ENCODE assay signal across 22 cellular contexts in the genomic region with DNA sequence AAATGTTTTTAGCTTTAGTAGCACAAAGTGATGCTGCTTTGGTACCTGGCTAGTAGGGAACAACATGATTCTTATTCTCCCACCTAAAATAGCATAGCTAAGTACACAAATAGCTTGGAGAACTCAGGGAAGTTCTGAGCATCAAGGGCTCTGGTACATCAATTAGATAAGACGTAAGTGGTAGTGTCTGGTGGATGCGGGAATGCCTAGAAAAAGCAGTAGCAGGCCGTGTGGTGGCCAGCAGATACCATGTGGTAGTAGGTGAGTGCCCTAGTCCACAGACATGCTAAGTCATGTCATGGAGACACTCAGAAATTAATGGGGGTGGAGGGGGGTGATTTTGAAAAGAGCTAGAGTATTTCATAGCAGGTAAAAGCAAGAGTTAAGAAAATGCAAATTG.
DNase-seq lines count a peak whose midpoint lies in the region; ATAC-seq, FAIRE-seq and TF ChIP-seq lines count a peak whose summit lies in the region.
"Had no signal": no experiment of that assay in that cellular context is flagged by ENCODE, and none has a peak within 500 bp of the region (broad histone marks: within the 10 kb centered on the region; RNA-seq: fewer than 3 reads in every experiment).

No MANE protein-coding gene starts in this region.

- TF ChIP-seq CTCF in BE2C (IDR thresholded peaks at IDR 0.05; ENCODE audit: low read depth, low read length) (no peak), H1 (IDR thresholded peaks at IDR 0.05; ENCODE audit: control extremely low read depth in 1 of 3, insufficient read depth in 1 of 3, low read depth in 1 of 3, low read length in 3 of 3) (no peak), body of pancreas (IDR thresholded peaks at IDR 0.05) (no peak)

- no peak overlapping the region for H2BK20ac ChIP-seq in H1 (ENCODE audit: low read length)

- no peaks in the 10 kb centered on the region for H3K4me1 ChIP-seq in BE2C
- H3K4me1 ChIP-seq in Karpas-422 (ENCODE audit: low read length): peaks cover 69% of the 10 kb centered on the region
- H3K4me1 ChIP-seq in H1 (replicated peaks in 1 of 4; ENCODE audit: control insufficient read depth in 3 of 4, insufficient read depth in 4 of 4, low read length in 3 of 4): peaks cover 0 to 9% (median 5%) of the 10 kb centered on the region in 4 experiments; a peak in 5 of 7 replicates
- H3K4me1 ChIP-seq in body of pancreas: no peaks in the 10 kb centered on the region
- H3K4me1 ChIP-seq: A549, HAP-1 had no signal

- H3K4me3 ChIP-seq in BE2C (ENCODE audit: low read depth, low read length): no peak overlapping the region
- H3K4me3 ChIP-seq in Karpas-422 (ENCODE audit: low read length): no peak overlapping the region
- H3K4me3 ChIP-seq in H1 (ENCODE audit: extremely low read depth in 1 of 4, insufficient read depth in 2 of 4, low read depth in 3 of 4, low read length in 4 of 4): no peak overlapping the region
- H3K4me3 ChIP-seq in body of pancreas: no peak overlapping the region
- H3K4me3 ChIP-seq: A549, GM12878, HAP-1 had no signal

- H3K9ac ChIP-seq in Karpas-422 (ENCODE audit: low read length) (0 out of 2 replicates have a peak overlapping the region, but pooled peaks have one; percentile 46), H1 (replicated peaks in 1 of 4; ENCODE audit: extremely low read depth in 1 of 4, low read depth in 3 of 4, low read length in 3 of 4) (no peak overlapping the region)

- TF ChIP-seq RAD21 in H1 (IDR thresholded peaks at IDR 0.05 in 1 of 2, conservative IDR thresholded peaks at IDR 0.05 in 1 of 2; ENCODE audit: low read depth in 2 of 2, low read length in 2 of 2): no peak

- no peak for FAIRE-seq in H1 (lab: Jason Lieb, UNC)
- no peak for FAIRE-seq in urothelium cell line (lab: Jason Lieb, UNC)
- FAIRE-seq: A549, GM12878, HepG2 had no signal

- no peaks in the 10 kb centered on the region for H3K27me3 ChIP-seq in BE2C
- no peaks in the 10 kb centered on the region for H3K27me3 ChIP-seq in Karpas-422 (ENCODE audit: low read length)
- 0 out of 7 replicates have a peak, but pooled peaks cover 0 to 2% (median 0%) of the 10 kb centered on the region in 4 experiments for H3K27me3 ChIP-seq in H1 (replicated peaks in 1 of 4; ENCODE audit: control insufficient read depth in 3 of 4, extremely low read depth in 1 of 4, insufficient read depth in 3 of 4, low read length in 3 of 4)
- H3K27me3 ChIP-seq in body of pancreas: no peaks in the 10 kb centered on the region

- H3K79me1 ChIP-seq in H1 (ENCODE audit: low read depth, low read length): no peaks in the 10 kb centered on the region

- CTCF ChIA-PET in H1 (lab: Charles Lee; ENCODE audit: partially characterized antibody): interaction anchor here (0.9 to 2.9 kb wide), 6 partner anchors 10 to 144 kb away, joined by 3 to 13 read pairs (median 3); no protein-coding TSS in a partner anchor

- POLR2A ChIA-PET in H1 (lab: Charles Lee; ENCODE audit: partially characterized antibody): no interaction called here

- no peak overlapping the region for H2AK5ac ChIP-seq in H1 (ENCODE audit: low read depth, low read length)

- H3K27ac ChIP-seq in Karpas-422 (ENCODE audit: low read length): peak overlapping the region; percentile 95
- H3K27ac ChIP-seq in H1 (ENCODE audit: low read depth, low read length): no peak overlapping the region
- H3K27ac ChIP-seq in body of pancreas: no peak overlapping the region
- H3K27ac ChIP-seq: 22Rv1, A549 had no signal

- H2BK12ac ChIP-seq in H1 (ENCODE audit: low read depth, low read length): no peak overlapping the region; the same call in 1 of the 2 replicates

- H2BK15ac ChIP-seq in H1 (ENCODE audit: low read length): peak overlapping the region; percentile 33; the same call in 1 of the 2 replicates

- H3K4me2 ChIP-seq in Karpas-422 (ENCODE audit: low read depth, low read length, poor library complexity, severe bottlenecking) (no peak overlapping the region), H1 (ENCODE audit: insufficient read depth in 1 of 2, low read depth in 2 of 2, low read length in 2 of 2) (no peak overlapping the region)
- H3K4me2 ChIP-seq: A549 had no signal

- no peak overlapping the region for H3K4ac ChIP-seq in H1 (replicated peaks; ENCODE audit: insufficient read length, low read depth, low read length)

- H3K23me2 ChIP-seq in H1 (ENCODE audit: low read depth, low read length): no peaks in the 10 kb centered on the region; the same call in 1 of the 2 replicates

- H4K20me1 ChIP-seq in Karpas-422 (ENCODE audit: insufficient read depth, low read depth, low read length) (no peaks in the 10 kb centered on the region), H1 (replicated peaks in 1 of 2; ENCODE audit: control insufficient read depth in 1 of 2, insufficient read depth in 2 of 2, low read length in 2 of 2) (no peaks in the 10 kb centered on the region)

- H4K91ac ChIP-seq in H1 (replicated peaks; ENCODE audit: insufficient read length, low read length): no peak overlapping the region

- intact Hi-C loops in Right ventricle myocardium inferior (cut with DNase I) (no loop called here), cardiac septum (cut with DNase I) (loop anchor here (10.0 kb wide), 1 partner anchor 104 kb away; no protein-coding TSS in a partner anchor), body of pancreas (cut with DNase I) (no loop called here)

- peak; percentile 56 for ATAC-seq in Right ventricle myocardium inferior
- no peak for ATAC-seq in body of pancreas
- ATAC-seq: A549, GM12878, HepG2 had no signal

- no peak overlapping the region for H2BK120ac ChIP-seq in H1 (replicated peaks; ENCODE audit: low read depth, low read length)

- H3K14ac ChIP-seq in H1 (ENCODE audit: insufficient read length): no peak overlapping the region

- no peak for DNase-seq in Right ventricle myocardium inferior (ENCODE audit: missing footprints)
- DNase-seq in cardiac septum (ENCODE audit: low spot score): no peak
- DNase-seq in BE2C: peak; percentile 15
- DNase-seq in Karpas-422: no peak
- DNase-seq in H1 (ENCODE audit: low read depth in 1 of 2, low spot score in 2 of 2): no peak
- DNase-seq in midbrain (lab: John Stamatoyannopoulos, UW): no peak
- no peak for DNase-seq in body of pancreas
- DNase-seq in urothelium cell line (ENCODE audit: low spot score): no peak
- DNase-seq: AML-193; C1 segment of cervical spinal cord; CD4-positive, CD25-positive, alpha-beta regulatory T cell; CD8-positive, alpha-beta memory T cell; COR-L47; DMS 273 treated with DMSO at 0.1 percent for 48 hours; DMS53; DND-41; EL had no signal

- H4K8ac ChIP-seq in H1 (ENCODE audit: extremely low read depth, insufficient read depth, low read length): no peak overlapping the region

- H3K9me3 ChIP-seq in BE2C (no peaks in the 10 kb centered on the region), Karpas-422 (ENCODE audit: low read length) (no peaks in the 10 kb centered on the region), H1 (ENCODE audit: insufficient read depth in 2 of 2, low read depth in 1 of 2, low read length in 1 of 2) (no peaks in the 10 kb centered on the region), body of pancreas (no peaks in the 10 kb centered on the region)
- H3K9me3 ChIP-seq: A549, HAP-1 had no signal

- H2BK5ac ChIP-seq in H1 (ENCODE audit: low read depth, low read length): no peak overlapping the region

- no peaks in the 10 kb centered on the region for H3K9me2 ChIP-seq in Karpas-422 (replicated peaks; ENCODE audit: insufficient read depth, low read length)

- no peak overlapping the region for H3K18ac ChIP-seq in H1 (ENCODE audit: extremely low read depth, low read length)

- H4K5ac ChIP-seq in H1 (ENCODE audit: insufficient read length, low read depth, low read length): no peak overlapping the region

- H3K36me3 ChIP-seq in BE2C (no peaks in the 10 kb centered on the region), Karpas-422 (ENCODE audit: insufficient read depth, low read length) (no peaks in the 10 kb centered on the region), H1 (ENCODE audit: control insufficient read depth in 2 of 4, insufficient read depth in 4 of 4, low read length in 3 of 4) (no peaks in the 10 kb centered on the region), body of pancreas (replicated peaks in 1 of 2; ENCODE audit: insufficient read depth in 1 of 2, low read depth in 2 of 2) (no peaks in the 10 kb centered on the region)
- H3K36me3 ChIP-seq: HAP-1 had no signal

- no peak overlapping the region for H3K23ac ChIP-seq in H1 (ENCODE audit: insufficient read length)

- H3K56ac ChIP-seq in H1 (replicated peaks; ENCODE audit: insufficient read length, low read depth, low read length): no peak overlapping the region

- TF ChIP-seq POLR2A in H1 (IDR thresholded peaks at IDR 0.05; ENCODE audit: control extremely low read depth in 1 of 2, low read depth in 2 of 2, low read length in 2 of 2) (no peak), body of pancreas (IDR thresholded peaks at IDR 0.05) (no peak)

- WGBS in H1 (ENCODE audit: extremely low coverage in 1 of 2, insufficient coverage in 1 of 2, insufficient read length in 1 of 2, insufficient replicate concordance in 2 of 2, low coverage in 1 of 2, low lambda C conversion rate in 2 of 2, missing lambda C conversion rate in 1 of 2), 2 experiments: 86% methylated on average over 3 of the region's 3 CpGs; no CpG with 5 or more reads in 1 of the 2 experiments
- 84 to 95% methylated on average over 3 of the region's 3 CpGs for WGBS in body of pancreas, 2 donors

- H3K79me2 ChIP-seq in Karpas-422 (ENCODE audit: low read length): no peaks in the 10 kb centered on the region
- no peaks in the 10 kb centered on the region for H3K79me2 ChIP-seq in H1 (ENCODE audit: control insufficient read depth in 1 of 2, insufficient read depth in 2 of 2, low read length in 2 of 2)

- H2AFZ ChIP-seq in Karpas-422 (ENCODE audit: low read length) (no peak overlapping the region), H1 (ENCODE audit: low read length) (no peak overlapping the region)

- no peak for TF ChIP-seq EP300 in H1 (IDR thresholded peaks at IDR 0.05; ENCODE audit: borderline replicate concordance in 1 of 2, low read depth in 2 of 2, low read length in 2 of 2)

TF ChIP-seq in H1, 55 proteins besides CTCF, POLR2A, EP300 and RAD21 (continues in another document):
- TF ChIP-seq BCL11A (IDR thresholded peaks at IDR 0.05; ENCODE audit: low read depth in 2 of 2, low read length in 2 of 2): no peak
- TF ChIP-seq CBX8 (IDR thresholded peaks at IDR 0.05; ENCODE audit: borderline replicate concordance, low read depth, low read length): no peak
- no peak for TF ChIP-seq KDM5A (IDR thresholded peaks at IDR 0.05; ENCODE audit: low read length)
- TF ChIP-seq KDM1A (IDR thresholded peaks at IDR 0.05; ENCODE audit: borderline replicate concordance, low read length): no peak
- TF ChIP-seq BRCA1 (IDR thresholded peaks at IDR 0.05; ENCODE audit: low read depth, low read length): no peak
- TF ChIP-seq SUZ12 (IDR thresholded peaks at IDR 0.05; ENCODE audit: low read length): no peak
- no peak for TF ChIP-seq HDAC2 (IDR thresholded peaks at IDR 0.05; ENCODE audit: borderline replicate concordance in 1 of 2, low read depth in 2 of 2, low read length in 2 of 2)
- TF ChIP-seq TEAD4 (IDR thresholded peaks at IDR 0.05; ENCODE audit: low read depth, low read length): no peak
- TF ChIP-seq KDM4A (IDR thresholded peaks at IDR 0.05; ENCODE audit: low read depth, low read length, severe bottlenecking): no peak
- no peak for TF ChIP-seq CHD2 (IDR thresholded peaks at IDR 0.05; ENCODE audit: low read length)
- no peak for TF ChIP-seq SIN3A (conservative IDR thresholded peaks at IDR 0.05 in 1 of 2, IDR thresholded peaks at IDR 0.05 in 1 of 2; ENCODE audit: low read depth in 1 of 2, low read length in 2 of 2)
